Comparison of ENCODE assay signal across 29 cellular contexts in genomic region chr3:14397940-14398800, GRCh38. TPM values are rescaled to one million over a fixed set of nuclear protein-coding genes. Genes with fewer than 3 reads are reported as not detected.
DNase-seq lines count a peak whose midpoint lies in the region; ATAC-seq and TF ChIP-seq lines count a peak whose summit lies in the region.
"Had no signal": no experiment of that assay in that cellular context is flagged by ENCODE, and none has a peak within 500 bp of the region (broad histone marks: within the 10 kb centered on the region; RNA-seq: fewer than 3 reads in every experiment).

No MANE protein-coding gene starts in this region.

- H3K9me3 Mint-ChIP-seq in activated CD8-positive, alpha-beta T cell treated with anti-CD3 and anti-CD28 coated beads, Interleukin-2, amount 10 ng/mL, durations not matched to agents 7 days and 5 days (ENCODE audit: insufficient read depth), result no peaks in the 10 kb centered on the region
- H3K9me3 Mint-ChIP-seq in nephron progenitor cell, result no peaks in the 10 kb centered on the region
- H3K9me3 Mint-ChIP-seq: activated naive CD4-positive, alpha-beta T cell treated with anti-CD3 and anti-CD28 coated beads, Interleukin-2, amount 10 ng/mL, durations not matched to agents 7 days and 5 days; activated T-helper 1 cell treated with anti-CD3 and anti-CD28 coated beads, Interleukin-12 subunit alpha, Interleukin-12 subunit beta, Interleukin-2, Interleukin-4 antibody, amounts not matched to agents 30 ng/mL and 10 ng/mL and 1 ng/mL, durations not matched to agents 14 hours and 24 hours and 36 hours; HFFc6; memory B cell; type B pancreatic cell had no signal

- H3K4me3 ChIP-seq in BLaER1, result no peak overlapping the region
- no peak overlapping the region for H3K4me3 ChIP-seq in HEK293 (ENCODE audit: low read depth, low read length)
- no peak overlapping the region for H3K4me3 ChIP-seq in smooth muscle cell
- H3K4me3 ChIP-seq: cardiac muscle cell, esophagus squamous epithelium, hepatocyte, Peyer's patch, skin epidermis had no signal

- H3K4me3 Mint-ChIP-seq in activated CD8-positive, alpha-beta T cell treated with anti-CD3 and anti-CD28 coated beads, Interleukin-2, amount 10 ng/mL, durations not matched to agents 7 days and 5 days, result no peak overlapping the region
- no peak overlapping the region for H3K4me3 Mint-ChIP-seq in nephron progenitor cell
- H3K4me3 Mint-ChIP-seq: activated naive CD4-positive, alpha-beta T cell treated with anti-CD3 and anti-CD28 coated beads, Interleukin-2, amount 10 ng/mL, durations not matched to agents 7 days and 5 days; activated T-helper 1 cell treated with anti-CD3 and anti-CD28 coated beads, Interleukin-12 subunit alpha, Interleukin-12 subunit beta, Interleukin-2, Interleukin-4 antibody, amounts not matched to agents 30 ng/mL and 10 ng/mL and 1 ng/mL, durations not matched to agents 14 hours and 24 hours and 36 hours; HFFc6; memory B cell; type B pancreatic cell had no signal

- WGBS in smooth muscle cell (ENCODE audit: low lambda C conversion rate), result 89% methylated on average over 14 of the region's 14 CpGs

- H3K9me3 ChIP-seq in BLaER1, result no peaks in the 10 kb centered on the region
- H3K9me3 ChIP-seq in HEK293 (ENCODE audit: control insufficient read depth, insufficient read depth, low read depth, low read length), result no peaks in the 10 kb centered on the region
- H3K9me3 ChIP-seq in smooth muscle cell (replicated peaks; ENCODE audit: low read depth), result no peaks in the 10 kb centered on the region
- H3K9me3 ChIP-seq: esophagus squamous epithelium, Peyer's patch had no signal

- H3K4me2 ChIP-seq in BLaER1, result peak overlapping the region; percentile 71
- no peak overlapping the region for H3K4me2 ChIP-seq in smooth muscle cell
- H3K4me2 ChIP-seq: hepatocyte had no signal

- no peaks in the 10 kb centered on the region for H3K36me3 ChIP-seq in BLaER1
- H3K36me3 ChIP-seq in HEK293 (ENCODE audit: control insufficient read depth in 2 of 2, insufficient read depth in 1 of 2, low read length in 2 of 2), result no peaks in the 10 kb centered on the region
- H3K36me3 ChIP-seq in smooth muscle cell (ENCODE audit: low read depth), result no peaks in the 10 kb centered on the region
- H3K36me3 ChIP-seq: cardiac muscle cell, esophagus squamous epithelium, Peyer's patch had no signal

- H3K27me3 Mint-ChIP-seq in activated CD8-positive, alpha-beta T cell treated with anti-CD3 and anti-CD28 coated beads, Interleukin-2, amount 10 ng/mL, durations not matched to agents 7 days and 5 days (ENCODE audit: low read depth), result no peaks in the 10 kb centered on the region
- peaks cover 24% of the 10 kb centered on the region for H3K27me3 Mint-ChIP-seq in nephron progenitor cell (ENCODE audit: low read depth, poor library complexity)
- H3K27me3 Mint-ChIP-seq: memory B cell had no signal

- no peaks in the 10 kb centered on the region for H3K79me2 ChIP-seq in smooth muscle cell (ENCODE audit: low read depth)

- H3K4me1 ChIP-seq in BLaER1, result peaks cover 50% of the 10 kb centered on the region
- no peaks in the 10 kb centered on the region for H3K4me1 ChIP-seq in HEK293 (ENCODE audit: control insufficient read depth, insufficient read depth, low read length)
- H3K4me1 ChIP-seq in smooth muscle cell (ENCODE audit: low read depth), result peaks cover under 1% of the 10 kb centered on the region

- H3K9ac ChIP-seq in BLaER1 (no peak overlapping the region), smooth muscle cell (ENCODE audit: low read depth) (no peak overlapping the region)

- CTCF ChIA-PET in HEK293 (lab: Yijun Ruan, JAX), result interaction anchor here (0.8 to 0.9 kb wide), 4 partner anchors 8 to 28 kb away, joined by 3 to 5 read pairs (median 3); no protein-coding TSS in a partner anchor
- CTCF ChIA-PET in activated CD8-positive, alpha-beta T cell treated with anti-CD3 and anti-CD28 coated beads, Interleukin-2, amount 10 ng/mL, durations not matched to agents 7 days and 5 days (lab: Charles Lee), result interaction anchor here (1.4 to 2.4 kb wide), 4 partner anchors 26 to 194 kb away, joined by 3 to 9 read pairs (median 7); no protein-coding TSS in a partner anchor

- H4K20me1 ChIP-seq in BLaER1 (0 out of 2 replicates have a peak, but pooled peaks cover 5% of the 10 kb centered on the region), smooth muscle cell (ENCODE audit: low read depth) (peaks cover under 1% of the 10 kb centered on the region)

- H3F3A ChIP-seq in smooth muscle cell (ENCODE audit: low read depth), result no peaks in the 10 kb centered on the region

- POLR2A ChIA-PET in HEK293 (lab: Yijun Ruan, JAX), result interaction anchor here (1.3 kb wide), 1 partner anchor 54 kb away, joined by 3 read pairs; no protein-coding TSS in a partner anchor
- POLR2A ChIA-PET in activated CD8-positive, alpha-beta T cell treated with anti-CD3 and anti-CD28 coated beads, Interleukin-2, amount 10 ng/mL, durations not matched to agents 7 days and 5 days (lab: Charles Lee), result interaction anchor here (0.9 kb wide), 1 partner anchor 34 kb away, joined by 3 read pairs; no protein-coding TSS in a partner anchor

- no peak overlapping the region for H2AFZ ChIP-seq in smooth muscle cell (ENCODE audit: low read depth)
- H2AFZ ChIP-seq: hepatocyte had no signal

- TF ChIP-seq CTCF in HEK293 (tag by site-specific recombination; IDR thresholded peaks at IDR 0.05), result no peak
- no peak for TF ChIP-seq CTCF in nephron progenitor cell (IDR thresholded peaks at IDR 0.05)
- no peak for TF ChIP-seq CTCF in smooth muscle cell (IDR thresholded peaks at IDR 0.05; ENCODE audit: borderline replicate concordance, insufficient read depth, poor library complexity, severe bottlenecking)

- peaks cover 39% of the 10 kb centered on the region for H3K4me1 Mint-ChIP-seq in activated CD8-positive, alpha-beta T cell treated with anti-CD3 and anti-CD28 coated beads, Interleukin-2, amount 10 ng/mL, durations not matched to agents 7 days and 5 days (ENCODE audit: low read depth)
- H3K4me1 Mint-ChIP-seq in nephron progenitor cell, result peaks cover 47% of the 10 kb centered on the region

- H3K27ac ChIP-seq in BLaER1 (no peak overlapping the region), HEK293 (ENCODE audit: extremely low read depth, low read depth, low read length) (no peak overlapping the region), smooth muscle cell (ENCODE audit: low read depth) (no peak overlapping the region)
- H3K27ac ChIP-seq: cardiac muscle cell, esophagus squamous epithelium, hepatocyte, Peyer's patch had no signal

- ATAC-seq in activated CD8-positive, alpha-beta T cell treated with anti-CD3 and anti-CD28 coated beads, Interleukin-2, amount 10 ng/mL, durations not matched to agents 7 days and 5 days, result no peak
- ATAC-seq in HG02870 (IDR thresholded peaks at IDR 0.05; ENCODE audit: unreplicated experiment), result no peak
- ATAC-seq in GM21737 (IDR thresholded peaks at IDR 0.05; ENCODE audit: unreplicated experiment), result no peak
- ATAC-seq in GM19455 (IDR thresholded peaks at IDR 0.05; ENCODE audit: unreplicated experiment), result no peak
- ATAC-seq: left colon had no signal

- H3K27me3 ChIP-seq in BLaER1 (no peaks in the 10 kb centered on the region), smooth muscle cell (ENCODE audit: low read depth) (no peaks in the 10 kb centered on the region)
- H3K27me3 ChIP-seq: esophagus squamous epithelium, hepatocyte, Peyer's patch had no signal

- peaks cover 2% of the 10 kb centered on the region for H3K36me3 Mint-ChIP-seq in activated CD8-positive, alpha-beta T cell treated with anti-CD3 and anti-CD28 coated beads, Interleukin-2, amount 10 ng/mL, durations not matched to agents 7 days and 5 days (ENCODE audit: low read depth)
- H3K36me3 Mint-ChIP-seq in nephron progenitor cell (ENCODE audit: low read depth), result no peaks in the 10 kb centered on the region
- H3K36me3 Mint-ChIP-seq: memory B cell, type B pancreatic cell had no signal

- peak overlapping the region; percentile 58 for H3K27ac Mint-ChIP-seq in activated CD8-positive, alpha-beta T cell treated with anti-CD3 and anti-CD28 coated beads, Interleukin-2, amount 10 ng/mL, durations not matched to agents 7 days and 5 days
- peak overlapping the region; percentile 36 for H3K27ac Mint-ChIP-seq in nephron progenitor cell
- H3K27ac Mint-ChIP-seq: activated naive CD4-positive, alpha-beta T cell treated with anti-CD3 and anti-CD28 coated beads, Interleukin-2, amount 10 ng/mL, durations not matched to agents 7 days and 5 days; activated T-helper 1 cell treated with anti-CD3 and anti-CD28 coated beads, Interleukin-12 subunit alpha, Interleukin-12 subunit beta, Interleukin-2, Interleukin-4 antibody, amounts not matched to agents 30 ng/mL and 10 ng/mL and 1 ng/mL, durations not matched to agents 14 hours and 24 hours and 36 hours; HFFc6; memory B cell had no signal

- DNase-seq in activated CD8-positive, alpha-beta T cell treated with anti-CD3 and anti-CD28 coated beads, Interleukin-2, amount 10 ng/mL, durations not matched to agents 7 days and 5 days, result no peak
- DNase-seq in nephron progenitor cell (no peak), smooth muscle cell (lab: John Stamatoyannopoulos, UW; ENCODE audit: unreplicated experiment) (no peak)
- DNase-seq: ACHN; activated CD4-positive, CD25-positive, alpha-beta regulatory T cell; aorta; esophagus squamous epithelium; foreskin melanocyte; HFFc6; left colon; NCI-H1105 treated with DMSO at 0.1 percent for 48 hours; NCI-H2029 treated with DMSO at 0.1 percent for 48 hours; NCI-H2227 treated with DMSO at 0.1 percent for 48 hours; NCI-H526 treated with DMSO at 0.1 percent for 48 hours; Peyer's patch; SHP77 treated with DMSO at 0.1 percent for 48 hours; stimulated activated CD4-positive, alpha-beta T cell treated with anti-CD3 and anti-CD28 coated beads, Interleukin-1b, Interleukin-23, amount 100 ng/mL, for 48 hours had no signal

TF ChIP-seq in HEK293, 187 proteins besides CTCF, POLR2A, EP300 and RAD21 (continues in another document):
- TF ChIP-seq EGR2 (tag by site-specific recombination; IDR thresholded peaks at IDR 0.05; ENCODE audit: low read depth), result peak; percentile 53; the same call in 1 of the 2 replicates
- TF ChIP-seq ZFHX2 (tag by site-specific recombination; conservative IDR thresholded peaks at IDR 0.05), result peak; percentile 76
- peak; percentile 4; the same call in 1 of the 2 replicates for TF ChIP-seq ZIC2 (tag by site-specific recombination; IDR thresholded peaks at IDR 0.05)
- TF ChIP-seq ZNF768 (tag by site-specific recombination; IDR thresholded peaks at IDR 0.05), result peak; percentile 79; the same call in 1 of the 2 replicates

RNA-seq across cellular contexts. Expression of gene SLC6A6, which starts 4.2 kb away (rescaled TPM):
- total RNA-seq in activated CD8-positive, alpha-beta T cell treated with anti-CD3 and anti-CD28 coated beads, Interleukin-2, amount 10 ng/mL, durations not matched to agents 7 days and 5 days, result 10 to 100 TPM; 36.8 to 37.9 TPM
- total RNA-seq in smooth muscle cell, result 11.7 and 13.9 TPM in 2 replicates
- 8.5 and 9.4 TPM in 2 replicates for polyA plus RNA-seq in smooth muscle cell
